18 cellular contexts compared by ENCODE assay signal in genomic region chr1:22584001-22584557, GRCh38. TPM values are rescaled to one million over a fixed set of nuclear protein-coding genes. Genes with fewer than 3 reads are reported as not detected.
A peak's percentile ranks its signal among the peaks of the same experiment; 100 is the strongest.
DNase-seq lines count a peak whose midpoint lies in the region; ATAC-seq and TF ChIP-seq lines count a peak whose summit lies in the region.
"Had no signal": no experiment of that assay in that cellular context is flagged by ENCODE, and none has a peak within 500 bp of the region (broad histone marks: within the 10 kb centered on the region; RNA-seq: fewer than 3 reads in every experiment).

No MANE protein-coding gene starts in this region.

- H4K20me1 ChIP-seq in IMR-90 (ENCODE audit: insufficient read depth, low read length): no peaks in the 10 kb centered on the region
- no peaks in the 10 kb centered on the region for H4K20me1 ChIP-seq in osteoblast (ENCODE audit: insufficient read depth, low read length)

- no TSS peak for BruUV-seq in IMR-90 (replicated peaks; lab: Mats Ljungman, UMichigan)

- H3K4me1 Mint-ChIP-seq in activated CD8-positive, alpha-beta memory T cell treated with anti-CD3 and anti-CD28 coated beads, Interleukin-2, amount 10 ng/mL, durations not matched to agents 7 days and 5 days: no peaks in the 10 kb centered on the region
- no peaks in the 10 kb centered on the region for H3K4me1 Mint-ChIP-seq in effector memory CD8-positive, alpha-beta T cell (ENCODE audit: low read depth in 2 of 2)

- H4K91ac ChIP-seq in IMR-90 (ENCODE audit: insufficient read depth, low read depth, low read length): no peak overlapping the region

- H3K4me3 Mint-ChIP-seq in activated CD8-positive, alpha-beta memory T cell treated with anti-CD3 and anti-CD28 coated beads, Interleukin-2, amount 10 ng/mL, durations not matched to agents 7 days and 5 days: no peak overlapping the region
- no peak overlapping the region for H3K4me3 Mint-ChIP-seq in effector memory CD8-positive, alpha-beta T cell

- no peak overlapping the region for H2AK5ac ChIP-seq in IMR-90 (ENCODE audit: low read depth, low read length)

- 100% methylated on average over 1 of the region's 10 CpGs; no CpG with 5 or more reads in 1 of the 2 experiments for WGBS in IMR-90 (ENCODE audit: extremely low coverage in 2 of 2, insufficient read length in 1 of 2), 2 experiments

- H3K9ac ChIP-seq in IMR-90 (ENCODE audit: low read depth, low read length) (no peak overlapping the region), SK-N-MC (ENCODE audit: insufficient read length) (no peak overlapping the region)

- no peak overlapping the region for H2BK15ac ChIP-seq in IMR-90 (ENCODE audit: low read depth, low read length)

- no peak overlapping the region for H2BK20ac ChIP-seq in IMR-90 (ENCODE audit: low read depth, low read length)

- no peaks in the 10 kb centered on the region for H3K79me2 ChIP-seq in osteoblast (ENCODE audit: insufficient read depth, low read length)

- POLR2A ChIA-PET in IMR-90 (lab: Charles Lee; ENCODE audit: unreplicated experiment): no interaction called here

- in situ Hi-C loops in IMR-90 (cut with MboI; ENCODE audit: low sequenced_read_pairs): no loop called here

- H3K36me3 ChIP-seq in IMR-90 (ENCODE audit: control insufficient read depth, insufficient read depth, low read length) (no peaks in the 10 kb centered on the region), SK-N-MC (ENCODE audit: insufficient read depth, low read length) (no peaks in the 10 kb centered on the region), osteoblast (ENCODE audit: insufficient read depth, low read length) (no peaks in the 10 kb centered on the region)

- no peak overlapping the region for H3K18ac ChIP-seq in IMR-90 (ENCODE audit: low read depth, low read length)

- no peaks in the 10 kb centered on the region for H3K9me3 ChIP-seq in IMR-90 (ENCODE audit: control insufficient read depth, insufficient read depth, low read length)
- no peaks in the 10 kb centered on the region for H3K9me3 ChIP-seq in SK-N-MC (ENCODE audit: low read depth, low read length)
- no peaks in the 10 kb centered on the region for H3K9me3 ChIP-seq in osteoblast (ENCODE audit: low read depth, low read length)

- no peak overlapping the region for H2AK9ac ChIP-seq in IMR-90 (replicated peaks; ENCODE audit: low read depth, low read length, poor library complexity)

- no peak overlapping the region for H3K14ac ChIP-seq in IMR-90 (replicated peaks; ENCODE audit: low read depth, low read length)

- H3K79me1 ChIP-seq in IMR-90 (ENCODE audit: low read depth in 1 of 2, low read length in 2 of 2): no peaks in the 10 kb centered on the region

- H3K27me3 Mint-ChIP-seq in activated CD8-positive, alpha-beta memory T cell treated with anti-CD3 and anti-CD28 coated beads, Interleukin-2, amount 10 ng/mL, durations not matched to agents 7 days and 5 days: no peaks in the 10 kb centered on the region
- peaks cover 6 to 27% of the 10 kb centered on the region in 2 donors for H3K27me3 Mint-ChIP-seq in effector memory CD8-positive, alpha-beta T cell

- H3K23ac ChIP-seq in IMR-90 (ENCODE audit: low read depth, low read length): no peak overlapping the region

- no peaks in the 10 kb centered on the region for H3K36me3 Mint-ChIP-seq in activated CD8-positive, alpha-beta memory T cell treated with anti-CD3 and anti-CD28 coated beads, Interleukin-2, amount 10 ng/mL, durations not matched to agents 7 days and 5 days
- no peaks in the 10 kb centered on the region for H3K36me3 Mint-ChIP-seq in effector memory CD8-positive, alpha-beta T cell (ENCODE audit: insufficient read depth)

- H3K4me2 ChIP-seq in IMR-90 (ENCODE audit: low read depth, low read length) (no peak overlapping the region), osteoblast (ENCODE audit: insufficient read depth, low read length) (no peak overlapping the region)

- no peak overlapping the region for H3K4me3 ChIP-seq in IMR-90 (ENCODE audit: insufficient read depth, low read depth, low read length)
- H3K4me3 ChIP-seq in SK-N-MC: no peak overlapping the region
- no peak overlapping the region for H3K4me3 ChIP-seq in epithelial cell of esophagus (ENCODE audit: low read length)
- H3K4me3 ChIP-seq in osteoblast (ENCODE audit: insufficient read depth, low read length): no peak overlapping the region

- peaks cover 2% of the 10 kb centered on the region for H3K9me3 Mint-ChIP-seq in activated CD8-positive, alpha-beta memory T cell treated with anti-CD3 and anti-CD28 coated beads, Interleukin-2, amount 10 ng/mL, durations not matched to agents 7 days and 5 days (ENCODE audit: low read depth)
- H3K9me3 Mint-ChIP-seq in effector memory CD8-positive, alpha-beta T cell: no peaks in the 10 kb centered on the region

- ATAC-seq in IMR-90 (ENCODE audit: low read depth): no peak
- ATAC-seq in activated CD8-positive, alpha-beta memory T cell treated with anti-CD3 and anti-CD28 coated beads, Interleukin-2, amount 10 ng/mL, durations not matched to agents 7 days and 5 days: no peak
- ATAC-seq in effector memory CD8-positive, alpha-beta T cell (replicated peaks): no peak
- no peak for ATAC-seq in HG03342 (IDR thresholded peaks at IDR 0.05; ENCODE audit: unreplicated experiment)
- ATAC-seq: PC-3 had no signal

- H3K27me3 ChIP-seq in IMR-90 (ENCODE audit: control insufficient read depth, insufficient read depth, low read length) (peaks cover 69% of the 10 kb centered on the region), osteoblast (ENCODE audit: insufficient read depth, low read length) (peaks cover 2% of the 10 kb centered on the region)

- no peak for TF ChIP-seq CTCF in IMR-90 (conservative IDR thresholded peaks at IDR 0.05; ENCODE audit: low read depth, low read length)
- TF ChIP-seq CTCF in epithelial cell of esophagus (IDR thresholded peaks at IDR 0.05; ENCODE audit: insufficient read depth, low read depth, low read length, missing control alignments): no peak
- TF ChIP-seq CTCF in osteoblast (IDR thresholded peaks at IDR 0.05; ENCODE audit: extremely low read depth, low read depth, low read length): no peak

- CTCF ChIA-PET in IMR-90 (lab: Yijun Ruan, JAX): no interaction called here
- CTCF ChIA-PET in activated CD8-positive, alpha-beta memory T cell treated with anti-CD3 and anti-CD28 coated beads, Interleukin-2, amount 10 ng/mL, durations not matched to agents 7 days and 5 days (lab: Charles Lee): no interaction called here

- DNase-seq in IMR-90 (no peak), SK-N-MC (ENCODE audit: low read depth, low spot score) (peak; percentile 58), epithelial cell of esophagus (ENCODE audit: low read depth) (peak; percentile 17), osteoblast (ENCODE audit: insufficient read length, low spot score, missing footprints) (peak; percentile 77), NCI-H2081 treated with DMSO at 0.1 percent for 48 hours (lab: John Stamatoyannopoulos, UW) (no peak)
- no peak for DNase-seq in activated CD8-positive, alpha-beta memory T cell treated with anti-CD3 and anti-CD28 coated beads, Interleukin-2, amount 10 ng/mL, durations not matched to agents 7 days and 5 days
- DNase-seq in effector memory CD8-positive, alpha-beta T cell: no peak
- DNase-seq: DMS 273 treated with DMSO at 0.1 percent for 48 hours, NCI-H1048, NCI-H146, NCI-H2227 treated with DMSO at 0.1 percent for 48 hours, NCI-H526, PC-3 had no signal

- no peak overlapping the region for H2BK5ac ChIP-seq in IMR-90 (ENCODE audit: low read depth, low read length, poor library complexity, severe bottlenecking)

- H3K56ac ChIP-seq in IMR-90 (ENCODE audit: extremely low read depth, insufficient read depth, low read length): no peak overlapping the region

- no peak overlapping the region for H4K8ac ChIP-seq in IMR-90 (ENCODE audit: low read depth in 2 of 2, low read length in 2 of 2)

- H2BK120ac ChIP-seq in IMR-90 (ENCODE audit: low read depth, low read length): no peak overlapping the region

- dilution Hi-C loops in IMR-90 (cut with HindIII; ENCODE audit: low sequenced_read_pairs, unreplicated experiment): no loop called here

- no peak overlapping the region for H4K5ac ChIP-seq in IMR-90 (ENCODE audit: low read depth, low read length)

- H2AFZ ChIP-seq in IMR-90 (replicated peaks; ENCODE audit: low read length, poor library complexity) (no peak overlapping the region), osteoblast (ENCODE audit: low read length) (no peak overlapping the region)

- intact Hi-C loops in IMR-90 (cut with micrococcal nuclease): no loop called here

- no peak overlapping the region for H3K4ac ChIP-seq in IMR-90 (ENCODE audit: low read depth, low read length)

- H3K9me1 ChIP-seq in IMR-90 (ENCODE audit: insufficient read depth, low read length): no peaks in the 10 kb centered on the region

- no peaks in the 10 kb centered on the region for H3K4me1 ChIP-seq in IMR-90 (ENCODE audit: control insufficient read depth, insufficient read depth, low read length)
- no peaks in the 10 kb centered on the region for H3K4me1 ChIP-seq in osteoblast (ENCODE audit: insufficient read depth, low read length)

- H3K27ac Mint-ChIP-seq in activated CD8-positive, alpha-beta memory T cell treated with anti-CD3 and anti-CD28 coated beads, Interleukin-2, amount 10 ng/mL, durations not matched to agents 7 days and 5 days: no peak overlapping the region
- no peak overlapping the region for H3K27ac Mint-ChIP-seq in effector memory CD8-positive, alpha-beta T cell

- no peak for TF ChIP-seq POLR2A in IMR-90 (IDR thresholded peaks at IDR 0.05; ENCODE audit: low read depth, low read length)

- H3K27ac ChIP-seq in IMR-90 (ENCODE audit: insufficient read depth, low read length) (no peak overlapping the region), SK-N-MC (no peak overlapping the region), osteoblast (ENCODE audit: low read depth, low read length) (no peak overlapping the region)

- no peak for TF ChIP-seq RAD21 in IMR-90 (IDR thresholded peaks at IDR 0.05; ENCODE audit: low read length)

RNA-seq across cellular contexts. Expression of gene EPHA8, which starts 20.8 kb away (rescaled TPM):
- not detected in 2 replicates for total RNA-seq in IMR-90 (2012; rRNA removed)
- polyA plus RNA-seq in IMR-90 (2012; rRNA removed): not detected in 2 replicates
- polyA plus RNA-seq in IMR-90 (2012; cell fraction: cytosol; rRNA removed): not detected in 2 replicates
- polyA plus RNA-seq in IMR-90 (2012; cell fraction: nucleus; rRNA removed; ENCODE audit: low replicate concordance): not detected in 2 replicates
- not detected in 2 replicates for total RNA-seq in osteoblast
- not detected for total RNA-seq in activated CD8-positive, alpha-beta memory T cell treated with anti-CD3 and anti-CD28 coated beads, Interleukin-2, amount 10 ng/mL, durations not matched to agents 7 days and 5 days
- total RNA-seq: Daoy, LHCN-M2 had no signal
- polyA plus RNA-seq: AG04450, BJ had no signal

RNA-seq across cellular contexts. Expression of gene C1QA, which starts 52.3 kb away (rescaled TPM):
- total RNA-seq in IMR-90 (2012; rRNA removed) (not detected in 2 replicates), osteoblast (1.1 TPM in 1 of 2 replicates, not detected in the other)
- polyA plus RNA-seq in IMR-90 (2012; rRNA removed): not detected in 2 replicates
- polyA plus RNA-seq in IMR-90 (2012; cell fraction: cytosol; rRNA removed): not detected in 2 replicates
- not detected in 2 replicates for polyA plus RNA-seq in IMR-90 (2012; cell fraction: nucleus; rRNA removed; ENCODE audit: low replicate concordance)
- not detected for total RNA-seq in activated CD8-positive, alpha-beta memory T cell treated with anti-CD3 and anti-CD28 coated beads, Interleukin-2, amount 10 ng/mL, durations not matched to agents 7 days and 5 days
- total RNA-seq: Daoy, LHCN-M2, PC-3 had no signal
- polyA plus RNA-seq: AG04450, BJ had no signal

RNA-seq across cellular contexts. Expression of gene C1QC, which starts 59.4 kb away (rescaled TPM):
- total RNA-seq in IMR-90 (2012; rRNA removed) (not detected in 2 replicates), osteoblast (2.2 TPM in 1 of 2 replicates, not detected in the other)
- not detected in 2 replicates for polyA plus RNA-seq in IMR-90 (2012; rRNA removed)
- polyA plus RNA-seq in IMR-90 (2012; cell fraction: cytosol; rRNA removed): not detected in 2 replicates
- polyA plus RNA-seq in IMR-90 (2012; cell fraction: nucleus; rRNA removed; ENCODE audit: low replicate concordance): not detected in 2 replicates
- total RNA-seq in activated CD8-positive, alpha-beta memory T cell treated with anti-CD3 and anti-CD28 coated beads, Interleukin-2, amount 10 ng/mL, durations not matched to agents 7 days and 5 days: not detected
- total RNA-seq: Daoy, LHCN-M2, PC-3 had no signal
- polyA plus RNA-seq: AG04450, BJ had no signal

Comparison
In these comparisons a context has a peak if more than half of its experiments do, and no peak if none do; other contexts are left out.
1. DNase-seq: peak in SK-N-MC (single experiment), epithelial cell of esophagus (single experiment) and osteoblast (single experiment); none in IMR-90 (single experiment), NCI-H2081 treated with DMSO at 0.1 percent for 48 hours (single experiment), activated CD8-positive, alpha-beta memory T cell treated with anti-CD3 and anti-CD28 coated beads, Interleukin-2, amount 10 ng/mL, durations not matched to agents 7 days and 5 days (single experiment) and effector memory CD8-positive, alpha-beta T cell (0 of 3).